1 cellular context compared by ENCODE assay signal in the genomic region with DNA sequence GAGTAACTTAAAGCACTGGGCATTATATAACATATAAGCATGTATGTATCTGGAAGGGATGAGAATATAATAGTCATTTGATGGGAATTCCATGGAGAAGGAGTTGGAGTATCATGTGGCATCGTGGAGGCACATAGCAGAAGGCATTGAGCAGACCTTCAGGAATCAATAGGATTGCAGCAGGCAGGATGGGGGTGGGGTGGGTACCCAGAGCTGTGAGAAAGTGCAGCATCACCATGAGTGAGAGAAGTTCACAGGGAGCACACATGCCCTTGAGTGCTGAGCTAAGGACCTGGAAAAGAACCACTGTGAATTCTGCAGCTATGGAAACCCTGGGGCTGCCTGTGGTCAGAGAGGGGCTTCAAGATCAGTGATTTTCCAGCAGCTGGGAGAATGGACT.
TF ChIP-seq lines count a peak whose summit lies in the region.

No MANE protein-coding gene starts in this region.

TF ChIP-seq in K562, 482 proteins besides CTCF, POLR2A, EP300 and RAD21 (continued from another document):
- TF ChIP-seq NFE2L1 (tag; IDR thresholded peaks at IDR 0.05; ENCODE audit: borderline replicate concordance, low read depth) (peak; percentile 63; the same call in 1 of the 2 replicates), RFX1 (IDR thresholded peaks at IDR 0.05) (peak; percentile 45), CEBPB (tag; IDR thresholded peaks at IDR 0.05) (no peak), PHB2 (IDR thresholded peaks at IDR 0.05; ENCODE audit: low read depth) (no peak)
